13 cellular contexts compared by ENCODE assay signal in genomic region chr10:15237351-15237750, GRCh38.
DNase-seq lines count a peak whose midpoint lies in the region; ATAC-seq, FAIRE-seq and TF ChIP-seq lines count a peak whose summit lies in the region.
"Had no signal": no experiment of that assay in that cellular context is flagged by ENCODE, and none has a peak within 500 bp of the region (broad histone marks: within the 10 kb centered on the region; RNA-seq: fewer than 3 reads in every experiment).

No MANE protein-coding gene starts in this region.

- intact Hi-C loops in left cardiac atrium (cut with DNase I): no loop called here

- in situ Hi-C loops in astrocyte of the spinal cord (cut with HindIII; ENCODE audit: low sequenced_read_pairs): no loop called here

- H3K9me3 ChIP-seq in small intestine (ENCODE audit: control insufficient read depth, low read depth): no peaks in the 10 kb centered on the region

- 58 to 65% (median 64%) methylated on average over 5 of the region's 5 CpGs for WGBS in small intestine, 3 donors

- DNase-seq in NCI-H82 (lab: John Stamatoyannopoulos, UW): peak; percentile 3
- no peak for DNase-seq in NCI-H82 treated with DMSO at 0.1 percent for 48 hours (lab: John Stamatoyannopoulos, UW; ENCODE audit: unreplicated experiment)
- peak; percentile 72 for DNase-seq in astrocyte of the spinal cord (ENCODE audit: low read depth, low spot score)
- peak; percentile 58 for DNase-seq in left cardiac atrium
- peak; percentile 28 for DNase-seq in small intestine
- no peak for DNase-seq in kidney glomerular epithelial cell (lab: John Stamatoyannopoulos, UW)
- no peak for DNase-seq in NCI-H187 treated with DMSO at 0.1 percent for 48 hours (lab: John Stamatoyannopoulos, UW)
- DNase-seq: activated CD4-positive, alpha-beta T cell treated with anti-CD3 and anti-CD28 coated beads, Interleukin-2, amount 50 U/mL, for 4 hours; left colon; NCI-H1092; RPMI8226 had no signal

- H3K4me3 ChIP-seq in astrocyte of the spinal cord (ENCODE audit: low read depth, low read length) (no peak overlapping the region), small intestine (ENCODE audit: low read depth in 1 of 2, low read length in 2 of 2) (no peak overlapping the region)

- ATAC-seq in left cardiac atrium (peak; percentile 85 to 96), GM21619 (IDR thresholded peaks at IDR 0.05; ENCODE audit: unreplicated experiment) (no peak)
- ATAC-seq: left colon had no signal

- no peaks in the 10 kb centered on the region for H3K36me3 ChIP-seq in small intestine (ENCODE audit: control insufficient read depth in 2 of 2, insufficient read depth in 2 of 2, low read length in 2 of 2)

- peak overlapping the region in 1 of 2 donors; percentile 39 for H3K27ac ChIP-seq in small intestine (ENCODE audit: low read depth in 1 of 2, low read length in 1 of 2)

- H3K27me3 ChIP-seq in small intestine (ENCODE audit: control insufficient read depth in 2 of 2, insufficient read depth in 2 of 2, low read length in 2 of 2): no peaks in the 10 kb centered on the region

- TF ChIP-seq CTCF in astrocyte of the spinal cord (IDR thresholded peaks at IDR 0.05; ENCODE audit: low read depth, low read length): no peak

- no peak for FAIRE-seq in small intestine (lab: Jason Lieb, UNC)
- FAIRE-seq: GM12891 had no signal

- H3K4me1 ChIP-seq in small intestine (ENCODE audit: control insufficient read depth in 2 of 2, insufficient read depth in 1 of 2, low read depth in 1 of 2, low read length in 1 of 2): no peaks in the 10 kb centered on the region

Comparison
In these comparisons a context has a peak if more than half of its experiments do, and no peak if none do; other contexts are left out.
1. DNase-seq: peak in NCI-H82 (single experiment), astrocyte of the spinal cord (single experiment), left cardiac atrium (single experiment) and small intestine (single experiment); none in NCI-H82 treated with DMSO at 0.1 percent for 48 hours (single experiment), kidney glomerular epithelial cell (single experiment) and NCI-H187 treated with DMSO at 0.1 percent for 48 hours (single experiment).